Comparison of ENCODE assay signal across 24 cellular contexts in the genomic region with DNA sequence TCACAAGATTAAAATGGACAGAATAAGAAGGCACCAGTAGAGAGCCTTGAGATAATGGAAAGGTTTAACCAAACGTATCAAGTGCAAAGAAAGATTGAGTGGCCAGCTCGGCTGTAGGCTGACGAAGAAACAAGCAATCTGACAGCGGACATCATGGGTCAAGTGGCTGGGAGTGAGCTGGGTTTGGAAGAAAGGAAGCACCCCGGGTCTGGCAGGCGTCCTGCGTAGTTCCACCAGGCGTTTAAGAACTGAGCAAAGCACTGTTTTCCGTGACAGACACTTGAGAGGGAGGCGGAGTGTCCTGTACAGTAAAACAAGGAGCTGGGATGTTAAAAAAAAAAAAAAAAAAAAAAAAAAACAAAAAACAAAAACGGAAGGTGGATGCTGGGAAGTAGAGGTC. TPM values are rescaled to one million over a fixed set of nuclear protein-coding genes. Genes with fewer than 3 reads are reported as not detected.
"Had no signal": no experiment of that assay in that cellular context is flagged by ENCODE, and none has a peak within 500 bp of the region (broad histone marks: within the 10 kb centered on the region; RNA-seq: fewer than 3 reads in every experiment).

No MANE protein-coding gene starts in this region.

- H3K4me3 ChIP-seq: lung, psoas muscle had no signal

- H3K9me3 ChIP-seq: psoas muscle had no signal

- H3K4me1 Mint-ChIP-seq: activated B cell treated with CpG ODN at 0.5 μM for 24 hours; activated naive CD8-positive, alpha-beta T cell treated with anti-CD3 and anti-CD28 coated beads, Interleukin-2, amount 10 ng/mL, durations not matched to agents 7 days and 5 days; central memory CD8-positive, alpha-beta T cell; stimulated activated naive B cell treated with anti-CD40 and anti-IgM and Interleukin-4, amounts not matched to agents 10 μg/mL and 1 μg/mL and 100 μg/mL, for 72 hours had no signal

- H3K4me3 Mint-ChIP-seq: activated B cell treated with CpG ODN at 0.5 μM for 24 hours; activated CD8-positive, alpha-beta T cell treated with anti-CD3 and anti-CD28 coated beads, Interleukin-2, amount 10 ng/mL, durations not matched to agents 7 days and 5 days; activated naive CD8-positive, alpha-beta T cell treated with anti-CD3 and anti-CD28 coated beads, Interleukin-2, amount 10 ng/mL, durations not matched to agents 7 days and 5 days; activated T-cell treated with anti-CD3 and anti-CD28 coated beads, Interleukin-2, amount 50 U/mL, for 24 hours; brain; central memory CD8-positive, alpha-beta T cell; immature natural killer cell; neural crest cell; stimulated activated naive B cell treated with anti-CD40 and anti-IgM and Interleukin-4, amounts not matched to agents 10 μg/mL and 1 μg/mL and 100 μg/mL, for 72 hours had no signal

- H3K36me3 Mint-ChIP-seq: activated naive CD8-positive, alpha-beta T cell treated with anti-CD3 and anti-CD28 coated beads, Interleukin-2, amount 10 ng/mL, durations not matched to agents 7 days and 5 days; brain; immature natural killer cell; stimulated activated naive B cell treated with anti-CD40 and anti-IgM and Interleukin-4, amounts not matched to agents 10 μg/mL and 1 μg/mL and 100 μg/mL, for 72 hours had no signal

- H3K9me3 Mint-ChIP-seq: activated B cell treated with CpG ODN at 0.5 μM for 24 hours; activated naive CD8-positive, alpha-beta T cell treated with anti-CD3 and anti-CD28 coated beads, Interleukin-2, amount 10 ng/mL, durations not matched to agents 7 days and 5 days; activated T-cell treated with anti-CD3 and anti-CD28 coated beads, Interleukin-2, amount 50 U/mL, for 24 hours; activated T-helper 2 cell treated with anti-CD3 and anti-CD28 coated beads, Interferon-gamma antibody, Interleukin-2, Interleukin-4, amounts not matched to agents 10 μg/mL and 5 μg/mL and 100 μg/mL, durations not matched to agents 14 hours and 24 hours and 36 hours; central memory CD8-positive, alpha-beta T cell; immature natural killer cell; neural crest cell had no signal

- H3K27ac Mint-ChIP-seq: activated B cell treated with CpG ODN at 0.5 μM for 24 hours; activated CD8-positive, alpha-beta T cell treated with anti-CD3 and anti-CD28 coated beads, Interleukin-2, amount 10 ng/mL, durations not matched to agents 7 days and 5 days; activated naive CD8-positive, alpha-beta T cell treated with anti-CD3 and anti-CD28 coated beads, Interleukin-2, amount 10 ng/mL, durations not matched to agents 7 days and 5 days; activated T-cell treated with anti-CD3 and anti-CD28 coated beads, Interleukin-2, amount 50 U/mL, for 24 hours; activated T-helper 2 cell treated with anti-CD3 and anti-CD28 coated beads, Interferon-gamma antibody, Interleukin-2, Interleukin-4, amounts not matched to agents 10 μg/mL and 5 μg/mL and 100 μg/mL, durations not matched to agents 14 hours and 24 hours and 36 hours; brain; immature natural killer cell; stimulated activated naive B cell treated with anti-CD40 and anti-IgM and Interleukin-4, amounts not matched to agents 10 μg/mL and 1 μg/mL and 100 μg/mL, for 72 hours had no signal

- FAIRE-seq: endometrium, frontal cortex had no signal

- H3K27ac ChIP-seq: psoas muscle had no signal

- H3K4me1 ChIP-seq: psoas muscle had no signal

- ATAC-seq: activated CD8-positive, alpha-beta T cell treated with anti-CD3 and anti-CD28 coated beads, Interleukin-2, amount 10 ng/mL, durations not matched to agents 7 days and 5 days; psoas muscle; sciatic nerve; stimulated activated naive B cell treated with anti-CD40 and anti-IgM and Interleukin-4, amounts not matched to agents 10 μg/mL and 1 μg/mL and 100 μg/mL, for 72 hours had no signal

- DNase-seq: activated B cell treated with CpG ODN at 0.5 μM for 24 hours; activated CD4-positive, alpha-beta T cell treated with anti-CD3 and anti-CD28 coated beads for 4 hours; activated CD8-positive, alpha-beta T cell treated with anti-CD3 and anti-CD28 coated beads, Interleukin-2, amount 10 ng/mL, durations not matched to agents 7 days and 5 days; activated naive CD4-positive, alpha-beta T cell treated with Interleukin-2 at 50 U/mL for 16 hours; activated naive CD8-positive, alpha-beta T cell treated with anti-CD3 and anti-CD28 coated beads, Interleukin-2, amount 10 ng/mL, durations not matched to agents 7 days and 5 days; activated T-cell treated with anti-CD3 and anti-CD28 coated beads, Interleukin-2, amount 50 U/mL, for 24 hours; cortex of kidney; erythroblast; immature natural killer cell; midbrain; psoas muscle; stimulated activated CD4-positive, alpha-beta T cell treated with anti-CD3 and anti-CD28 coated beads, Interleukin-4, amount 100 ng/mL, for 4 hours; stimulated activated naive B cell treated with anti-CD40 and anti-IgM and Interleukin-4, amounts not matched to agents 10 μg/mL and 1 μg/mL and 100 μg/mL, for 72 hours had no signal

- H3K27me3 Mint-ChIP-seq: activated T-cell treated with anti-CD3 and anti-CD28 coated beads, Interleukin-2, amount 50 U/mL, for 24 hours had no signal

RNA-seq across cellular contexts. Expression of gene DAPL1, which starts 27.1 kb away (rescaled TPM):
- total RNA-seq: activated B cell treated with CpG ODN at 0.5 μM for 24 hours; activated CD8-positive, alpha-beta T cell treated with anti-CD3 and anti-CD28 coated beads, Interleukin-2, amount 10 ng/mL, durations not matched to agents 7 days and 5 days; activated naive CD8-positive, alpha-beta T cell treated with anti-CD3 and anti-CD28 coated beads, Interleukin-2, amount 10 ng/mL, durations not matched to agents 7 days and 5 days; activated T-helper 2 cell treated with anti-CD3 and anti-CD28 coated beads, Interferon-gamma antibody, Interleukin-2, Interleukin-4, amounts not matched to agents 10 μg/mL and 5 μg/mL and 100 μg/mL, durations not matched to agents 14 hours and 24 hours and 36 hours; frontal cortex; lung; myocyte; neural crest cell; osteocyte; psoas muscle; sciatic nerve; urinary bladder had no signal
- polyA plus RNA-seq: immature natural killer cell, psoas muscle had no signal
